Comparison of ENCODE assay signal across 21 cellular contexts in genomic region chr2:144437636-144438035, GRCh38.
DNase-seq lines count a peak whose midpoint lies in the region; ATAC-seq and TF ChIP-seq lines count a peak whose summit lies in the region.
"Had no signal": no experiment of that assay in that cellular context is flagged by ENCODE, and none has a peak within 500 bp of the region (broad histone marks: within the 10 kb centered on the region; RNA-seq: fewer than 3 reads in every experiment).

No MANE protein-coding gene starts in this region.

- peaks cover 20% of the 10 kb centered on the region for H3K36me3 Mint-ChIP-seq in neural progenitor cell

- H3K4me1 Mint-ChIP-seq in neural progenitor cell = peaks cover 57% of the 10 kb centered on the region
- H3K4me1 Mint-ChIP-seq: activated CD4-positive, alpha-beta T cell treated with anti-CD3 and anti-CD28 coated beads for 36 hours; stimulated activated naive CD8-positive, alpha-beta T cell treated with anti-CD3 and anti-CD28 coated beads, Interleukin-15, amount 100 ng/mL, for 72 hours; T-helper 17 cell had no signal

- no peaks in the 10 kb centered on the region for H3K9me3 ChIP-seq in RWPE2 (ENCODE audit: severe bottlenecking)
- H3K9me3 ChIP-seq in neural progenitor cell (ENCODE audit: low read depth) = no peaks in the 10 kb centered on the region
- no peaks in the 10 kb centered on the region for H3K9me3 ChIP-seq in upper lobe of right lung
- H3K9me3 ChIP-seq: Peyer's patch had no signal

- intact Hi-C loops in dorsolateral prefrontal cortex (cut with DNase I) (no loop called here), upper lobe of right lung (cut with DNase I) (no loop called here)

- H3K27ac ChIP-seq in RWPE2 (ENCODE audit: poor library complexity, severe bottlenecking) (no peak overlapping the region), dorsolateral prefrontal cortex (peak overlapping the region in 58 of 59 donors; percentile 14 to 99 (median 96)), neural progenitor cell (no peak overlapping the region), upper lobe of right lung (peak overlapping the region; percentile 32)

- peaks cover 7% of the 10 kb centered on the region for H3K4me1 ChIP-seq in RWPE2 (ENCODE audit: insufficient read depth, poor library complexity, severe bottlenecking)
- H3K4me1 ChIP-seq in neural progenitor cell = peaks cover 49% of the 10 kb centered on the region
- H3K4me1 ChIP-seq in upper lobe of right lung = peaks cover 31% of the 10 kb centered on the region

- peak overlapping the region; percentile 68 for H3K27ac Mint-ChIP-seq in neural progenitor cell
- H3K27ac Mint-ChIP-seq: activated CD4-positive, alpha-beta T cell treated with anti-CD3 and anti-CD28 coated beads for 36 hours; CD4-positive, alpha-beta T cell; stimulated activated naive CD8-positive, alpha-beta T cell treated with anti-CD3 and anti-CD28 coated beads, Interleukin-15, amount 100 ng/mL, for 72 hours; T-helper 17 cell had no signal

- H3F3A ChIP-seq in neural progenitor cell (ENCODE audit: low read depth) = peaks cover 15% of the 10 kb centered on the region

- no peak for DNase-seq in RWPE2 (ENCODE audit: low spot score)
- DNase-seq in dorsolateral prefrontal cortex = no peak
- DNase-seq in neural progenitor cell (ENCODE audit: low spot score) = no peak
- no peak for DNase-seq in upper lobe of right lung
- DNase-seq in OCI-M2 (lab: John Stamatoyannopoulos, UW; ENCODE audit: unreplicated experiment) = no peak
- DNase-seq in NCI-H1694 treated with DMSO at 0.1 percent for 48 hours (lab: John Stamatoyannopoulos, UW) = no peak
- DNase-seq: activated CD4-positive, alpha-beta T cell treated with anti-CD3 and anti-CD28 coated beads for 36 hours; activated CD8-positive, alpha-beta memory T cell treated with anti-CD3 and anti-CD28 coated beads for 24 hours; activated naive CD4-positive, alpha-beta T cell treated with Interleukin-2 at 50 U/mL for 16 hours; activated T-cell treated with anti-CD3 and anti-CD28 coated beads, Interleukin-2, amount 50 U/mL, for 4 hours; amygdala; CD4-positive, alpha-beta T cell; NCI-H1092; NCI-H2029 treated with DMSO at 0.1 percent for 48 hours; NCI-H82; Peyer's patch; stimulated activated CD4-positive, alpha-beta T cell treated with anti-CD3 and anti-CD28 coated beads, Interleukin-4, amount 100 ng/mL, for 1 hour; stimulated activated naive CD8-positive, alpha-beta T cell treated with anti-CD3 and anti-CD28 coated beads, Interleukin-15, amount 100 ng/mL, for 72 hours; T-helper 17 cell had no signal

- TF ChIP-seq CTCF in RWPE2 (IDR thresholded peaks at IDR 0.05; ENCODE audit: poor library complexity, severe bottlenecking) (no peak), dorsolateral prefrontal cortex (IDR thresholded peaks at IDR 0.05 in 54 of 56, conservative IDR thresholded peaks at IDR 0.05 in 2 of 56; ENCODE audit: low read depth in 1 of 56, partially characterized antibody in 56 of 56) (no peak), neural progenitor cell (IDR thresholded peaks at IDR 0.05) (no peak), upper lobe of right lung (IDR thresholded peaks at IDR 0.05) (no peak)

- no peaks in the 10 kb centered on the region for H3K9me3 Mint-ChIP-seq in neural progenitor cell
- H3K9me3 Mint-ChIP-seq: activated T-cell treated with anti-CD3 and anti-CD28 coated beads, Interleukin-2, amount 50 U/mL, for 4 hours; CD4-positive, alpha-beta T cell; stimulated activated naive CD8-positive, alpha-beta T cell treated with anti-CD3 and anti-CD28 coated beads, Interleukin-15, amount 100 ng/mL, for 72 hours had no signal

- ATAC-seq in RWPE2 (ENCODE audit: low read depth) = peak; percentile 65; the same call in 2 of the 3 replicates
- ATAC-seq in upper lobe of right lung = no peak
- ATAC-seq in GM21529 (IDR thresholded peaks at IDR 0.05; ENCODE audit: unreplicated experiment) = no peak
- ATAC-seq: activated CD4-positive, alpha-beta T cell treated with anti-CD3 and anti-CD28 coated beads for 36 hours; activated T-cell treated with anti-CD3 and anti-CD28 coated beads, Interleukin-2, amount 50 U/mL, for 4 hours; left lobe of liver; stimulated activated naive CD8-positive, alpha-beta T cell treated with anti-CD3 and anti-CD28 coated beads, Interleukin-15, amount 100 ng/mL, for 72 hours; T-helper 17 cell had no signal

- H3K27me3 ChIP-seq in RWPE2 (ENCODE audit: insufficient read depth, poor library complexity, severe bottlenecking) = no peaks in the 10 kb centered on the region
- no peaks in the 10 kb centered on the region for H3K27me3 ChIP-seq in dorsolateral prefrontal cortex
- H3K27me3 ChIP-seq in neural progenitor cell = no peaks in the 10 kb centered on the region
- H3K27me3 ChIP-seq in upper lobe of right lung = no peaks in the 10 kb centered on the region
- H3K27me3 ChIP-seq: Peyer's patch had no signal

- H3K4me2 ChIP-seq in neural progenitor cell = no peak overlapping the region

- H3K79me2 ChIP-seq in neural progenitor cell (ENCODE audit: low read depth) = peaks cover 100% of the 10 kb centered on the region

- no peak overlapping the region for H3K4me3 Mint-ChIP-seq in neural progenitor cell
- H3K4me3 Mint-ChIP-seq: activated CD4-positive, alpha-beta T cell treated with anti-CD3 and anti-CD28 coated beads for 36 hours; activated T-cell treated with anti-CD3 and anti-CD28 coated beads, Interleukin-2, amount 50 U/mL, for 4 hours; CD4-positive, alpha-beta T cell; stimulated activated naive CD8-positive, alpha-beta T cell treated with anti-CD3 and anti-CD28 coated beads, Interleukin-15, amount 100 ng/mL, for 72 hours; T-helper 17 cell had no signal

- H3K36me3 ChIP-seq in RWPE2 (ENCODE audit: low read depth) (no peaks in the 10 kb centered on the region), neural progenitor cell (no peaks in the 10 kb centered on the region), upper lobe of right lung (peaks cover 5% of the 10 kb centered on the region)
- H3K36me3 ChIP-seq: Peyer's patch had no signal

- no peaks in the 10 kb centered on the region for H3K27me3 Mint-ChIP-seq in neural progenitor cell (ENCODE audit: insufficient read depth, low read depth)
- H3K27me3 Mint-ChIP-seq: activated CD4-positive, alpha-beta T cell treated with anti-CD3 and anti-CD28 coated beads for 36 hours; CD4-positive, alpha-beta T cell; stimulated activated naive CD8-positive, alpha-beta T cell treated with anti-CD3 and anti-CD28 coated beads, Interleukin-15, amount 100 ng/mL, for 72 hours; T-helper 17 cell had no signal

- H3K4me3 ChIP-seq in RWPE2 (ENCODE audit: severe bottlenecking) = no peak overlapping the region
- H3K4me3 ChIP-seq in dorsolateral prefrontal cortex = no peak overlapping the region
- H3K4me3 ChIP-seq in neural progenitor cell = no peak overlapping the region
- no peak overlapping the region for H3K4me3 ChIP-seq in upper lobe of right lung
- H3K4me3 ChIP-seq: Peyer's patch had no signal

- no peak overlapping the region for H2AFZ ChIP-seq in neural progenitor cell (replicated peaks)

- H4K20me1 ChIP-seq in neural progenitor cell (ENCODE audit: low read depth) = peaks cover 72% of the 10 kb centered on the region

- no peak overlapping the region for H3K9ac ChIP-seq in neural progenitor cell

Comparison
In these comparisons a context has a peak if more than half of its experiments do, and no peak if none do; other contexts are left out.
1. H3K27ac ChIP-seq: peak in dorsolateral prefrontal cortex (58 of 59) and upper lobe of right lung (single experiment); none in RWPE2 (single experiment) and neural progenitor cell (single experiment).